20 cellular contexts compared by ENCODE assay signal in the genomic region with DNA sequence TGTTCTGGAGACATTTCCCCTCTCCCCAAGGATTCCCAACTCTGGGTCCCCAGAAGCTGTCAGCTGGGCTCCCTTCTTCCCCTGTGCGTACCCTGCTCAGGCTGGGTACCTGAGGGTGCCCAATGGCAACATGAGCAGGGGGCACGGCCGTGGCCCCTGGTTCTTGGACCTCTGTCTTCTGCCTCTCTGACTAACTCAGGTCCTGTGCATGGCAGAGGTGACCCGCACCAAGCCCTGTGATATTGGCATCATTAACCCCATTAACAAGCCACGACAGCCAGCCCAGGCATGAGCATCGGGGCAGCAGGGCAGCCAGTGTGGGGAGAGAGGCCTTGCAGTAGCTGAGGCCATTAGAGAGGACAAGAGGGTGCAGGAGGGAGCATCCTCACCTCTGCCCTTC. TPM values are rescaled to one million over a fixed set of nuclear protein-coding genes. Genes with fewer than 3 reads are reported as not detected.
DNase-seq lines count a peak whose midpoint lies in the region; ATAC-seq and TF ChIP-seq lines count a peak whose summit lies in the region.
"Had no signal": no experiment of that assay in that cellular context is flagged by ENCODE, and none has a peak within 500 bp of the region (broad histone marks: within the 10 kb centered on the region; RNA-seq: fewer than 3 reads in every experiment).

No MANE protein-coding gene starts in this region.

- no peak overlapping the region for H3K4me3 Mint-ChIP-seq in chondrocyte (ENCODE audit: unreplicated experiment)
- H3K4me3 Mint-ChIP-seq: CD14-positive monocyte; CD4-positive, alpha-beta memory T cell; HFFc6 had no signal

- H3K36me3 ChIP-seq in spleen = no peaks in the 10 kb centered on the region
- H3K36me3 ChIP-seq: BLaER1 had no signal

- no peaks in the 10 kb centered on the region for H3K9me3 Mint-ChIP-seq in chondrocyte (ENCODE audit: low read depth)

- no peaks in the 10 kb centered on the region for H3K9me3 ChIP-seq in spleen
- H3K9me3 ChIP-seq: BLaER1 had no signal

- TF ChIP-seq POLR2A in spleen (IDR thresholded peaks at IDR 0.05) = no peak

- intact Hi-C loops in Right ventricle myocardium superior (cut with DNase I) (no loop called here), cardiac septum (cut with DNase I) (no loop called here), left ventricle myocardium superior (cut with micrococcal nuclease) (no loop called here), spleen (cut with DNase I; ENCODE audit: low total_unique reads) (no loop called here)

- 79 to 90% (median 88%) methylated on average over 6 of the region's 6 CpGs for WGBS in spleen, 5 donors

- no peaks in the 10 kb centered on the region for H3K27me3 Mint-ChIP-seq in chondrocyte (ENCODE audit: low read depth)

- H3K27ac Mint-ChIP-seq in chondrocyte (ENCODE audit: unreplicated experiment) = no peak overlapping the region
- H3K27ac Mint-ChIP-seq: CD14-positive monocyte; CD4-positive, alpha-beta memory T cell; HFFc6 had no signal

- H3K4me3 ChIP-seq in spleen = no peak overlapping the region
- H3K4me3 ChIP-seq: BLaER1, GM12878 had no signal

- H3K27ac ChIP-seq in spleen = no peak overlapping the region
- H3K27ac ChIP-seq: BLaER1 had no signal

- H3K27me3 ChIP-seq in spleen (replicated peaks in 1 of 7) = peaks cover 0 to 30% (median 0%) of the 10 kb centered on the region in 7 donors
- H3K27me3 ChIP-seq: BLaER1 had no signal

- no peaks in the 10 kb centered on the region for H3K36me3 Mint-ChIP-seq in chondrocyte (ENCODE audit: low read depth)
- H3K36me3 Mint-ChIP-seq: CD14-positive monocyte; CD4-positive, alpha-beta memory T cell had no signal

- no peaks in the 10 kb centered on the region for H3K4me1 ChIP-seq in spleen

- peak; percentile 27 for DNase-seq in Right ventricle myocardium superior
- no peak for DNase-seq in cardiac septum (ENCODE audit: low spot score)
- peak; percentile 49 for DNase-seq in chondrocyte (ENCODE audit: low spot score)
- peak; percentile 22 for DNase-seq in left ventricle myocardium superior
- DNase-seq in spleen = peak; percentile 54
- no peak for DNase-seq in GF-D8 (lab: John Stamatoyannopoulos, UW)
- DNase-seq in activated CD4-positive, alpha-beta T cell treated with anti-CD3 and anti-CD28 coated beads for 48 hours = no peak
- no peak for DNase-seq in activated CD4-positive, alpha-beta T cell treated with anti-CD3 and anti-CD28 coated beads, Interleukin-2, amount 50 U/mL, for 48 hours
- DNase-seq: 8988T; CD4-positive, alpha-beta memory T cell; DMS79 treated with DMSO at 0.1 percent for 48 hours; GOT3; H7; HFFc6 had no signal

- no peak for TF ChIP-seq CTCF in chondrocyte (IDR thresholded peaks at IDR 0.05)
- no peak for TF ChIP-seq CTCF in spleen (IDR thresholded peaks at IDR 0.05 in 8 of 11, conservative IDR thresholded peaks at IDR 0.05 in 3 of 11)

- ATAC-seq in Right ventricle myocardium superior (ENCODE audit: poor library complexity) = no peak
- ATAC-seq in left ventricle myocardium superior = no peak
- ATAC-seq: GM12878, HCT116 had no signal

- no peaks in the 10 kb centered on the region for H3K4me1 Mint-ChIP-seq in chondrocyte (ENCODE audit: low read depth)

RNA-seq across cellular contexts. Expression of gene RTL1, which starts 28.4 kb away (rescaled TPM):
- not detected for total RNA-seq in Right ventricle myocardium superior
- total RNA-seq in cardiac septum = not detected
- 0.02 TPM in 1 of 3 replicates, not detected in the others for total RNA-seq in chondrocyte
- total RNA-seq in left ventricle myocardium superior = not detected
- total RNA-seq in spleen = not detected
- polyA plus RNA-seq in spleen = under 1 TPM in 1 of 3 donors, not detected in 2; under 0.01 TPM
- total RNA-seq: CD4-positive, alpha-beta memory T cell; GM12878; H7; HFFc6 had no signal
- polyA plus RNA-seq: AG04450; CD14-positive monocyte; CD4-positive, alpha-beta memory T cell; GM12878; IgD-negative memory B cell had no signal

RNA-seq across cellular contexts. Expression of gene MEG3, which starts 49.2 kb away (rescaled TPM):
- total RNA-seq in Right ventricle myocardium superior = 24.7 TPM
- total RNA-seq in cardiac septum = 25.4 TPM
- total RNA-seq in chondrocyte = not detected in 3 replicates
- 20.6 TPM for total RNA-seq in left ventricle myocardium superior
- total RNA-seq in spleen = 100 to 1,000 TPM in 5 of 7 donors, 10 to 100 TPM in 2; 86.5 to 282 (median 174) TPM
- polyA plus RNA-seq in spleen = 100 to 1,000 TPM in 2 of 3 donors, 10 to 100 TPM in 1; 86.6 to 763 (median 435) TPM
- total RNA-seq: CD4-positive, alpha-beta memory T cell had no signal
- polyA plus RNA-seq: CD14-positive monocyte; CD4-positive, alpha-beta memory T cell; IgD-negative memory B cell had no signal

Comparison
In these comparisons a context has a peak if more than half of its experiments do, and no peak if none do; other contexts are left out.
1. DNase-seq: peak in Right ventricle myocardium superior (single experiment), chondrocyte (single experiment), left ventricle myocardium superior (single experiment) and spleen (single experiment); none in cardiac septum (single experiment), GF-D8 (single experiment), activated CD4-positive, alpha-beta T cell treated with anti-CD3 and anti-CD28 coated beads for 48 hours (single experiment) and activated CD4-positive, alpha-beta T cell treated with anti-CD3 and anti-CD28 coated beads, Interleukin-2, amount 50 U/mL, for 48 hours (0 of 2).
2. RNA of gene MEG3, which starts 49.2 kb away (total RNA-seq): 86.5 to 282 TPM in spleen, 25.4 TPM in cardiac septum (single experiment), 24.7 TPM in Right ventricle myocardium superior (single experiment) and 20.6 TPM in left ventricle myocardium superior (single experiment); not detected in chondrocyte; every median in the first group is over 10 times any median in the second.